Comparison of ENCODE assay signal across 1 cellular context in the genomic region with DNA sequence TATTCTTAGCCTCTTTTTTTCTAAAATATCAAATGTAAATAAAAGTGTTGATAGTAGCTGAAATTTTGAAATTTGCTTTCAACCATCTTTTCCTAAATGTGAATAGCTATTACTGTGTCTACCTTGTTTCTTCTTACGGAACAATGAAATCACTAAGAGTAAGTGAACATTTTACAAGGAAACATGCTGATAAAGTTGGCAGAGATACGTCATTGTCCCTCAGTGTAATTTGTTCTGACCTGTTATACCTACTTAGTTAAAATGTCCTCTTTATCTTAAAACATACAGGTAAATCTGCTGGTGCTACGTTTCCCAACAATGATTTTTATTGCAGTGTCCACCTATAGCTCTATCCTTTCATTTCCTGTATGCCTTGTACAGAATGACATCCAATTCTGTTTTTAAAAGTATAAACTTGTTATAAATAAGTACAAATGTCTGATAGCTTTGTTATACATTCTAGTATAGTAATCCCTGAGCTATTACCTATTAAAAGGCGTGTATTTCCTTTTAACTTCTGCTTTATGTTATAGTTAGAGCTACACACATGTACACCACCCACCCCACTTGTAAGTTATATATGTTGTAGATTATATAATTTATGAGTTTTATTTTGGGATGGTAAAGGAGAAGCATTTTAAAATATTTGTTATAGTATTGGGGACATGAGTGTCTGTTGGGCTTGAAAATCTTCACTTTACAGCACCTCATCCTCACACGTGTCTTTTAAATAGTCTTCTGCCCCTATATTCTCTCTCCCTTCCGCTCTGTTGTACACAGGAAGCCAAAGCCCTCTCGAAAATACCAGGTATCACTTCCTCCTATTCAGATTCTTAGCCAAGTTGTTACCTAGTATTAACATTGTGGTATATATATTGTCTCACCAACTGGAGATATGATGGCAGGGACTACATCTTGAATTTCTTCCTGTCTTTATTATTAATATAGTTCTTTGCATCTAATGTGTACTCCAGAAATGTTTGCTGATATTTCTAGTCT.
TF ChIP-seq lines count a peak whose summit lies in the region.

No MANE protein-coding gene starts in this region.

TF ChIP-seq in GM23338, 12 proteins besides CTCF, POLR2A, EP300 and RAD21 (continued from another document):
- TF ChIP-seq, protein P1, sequence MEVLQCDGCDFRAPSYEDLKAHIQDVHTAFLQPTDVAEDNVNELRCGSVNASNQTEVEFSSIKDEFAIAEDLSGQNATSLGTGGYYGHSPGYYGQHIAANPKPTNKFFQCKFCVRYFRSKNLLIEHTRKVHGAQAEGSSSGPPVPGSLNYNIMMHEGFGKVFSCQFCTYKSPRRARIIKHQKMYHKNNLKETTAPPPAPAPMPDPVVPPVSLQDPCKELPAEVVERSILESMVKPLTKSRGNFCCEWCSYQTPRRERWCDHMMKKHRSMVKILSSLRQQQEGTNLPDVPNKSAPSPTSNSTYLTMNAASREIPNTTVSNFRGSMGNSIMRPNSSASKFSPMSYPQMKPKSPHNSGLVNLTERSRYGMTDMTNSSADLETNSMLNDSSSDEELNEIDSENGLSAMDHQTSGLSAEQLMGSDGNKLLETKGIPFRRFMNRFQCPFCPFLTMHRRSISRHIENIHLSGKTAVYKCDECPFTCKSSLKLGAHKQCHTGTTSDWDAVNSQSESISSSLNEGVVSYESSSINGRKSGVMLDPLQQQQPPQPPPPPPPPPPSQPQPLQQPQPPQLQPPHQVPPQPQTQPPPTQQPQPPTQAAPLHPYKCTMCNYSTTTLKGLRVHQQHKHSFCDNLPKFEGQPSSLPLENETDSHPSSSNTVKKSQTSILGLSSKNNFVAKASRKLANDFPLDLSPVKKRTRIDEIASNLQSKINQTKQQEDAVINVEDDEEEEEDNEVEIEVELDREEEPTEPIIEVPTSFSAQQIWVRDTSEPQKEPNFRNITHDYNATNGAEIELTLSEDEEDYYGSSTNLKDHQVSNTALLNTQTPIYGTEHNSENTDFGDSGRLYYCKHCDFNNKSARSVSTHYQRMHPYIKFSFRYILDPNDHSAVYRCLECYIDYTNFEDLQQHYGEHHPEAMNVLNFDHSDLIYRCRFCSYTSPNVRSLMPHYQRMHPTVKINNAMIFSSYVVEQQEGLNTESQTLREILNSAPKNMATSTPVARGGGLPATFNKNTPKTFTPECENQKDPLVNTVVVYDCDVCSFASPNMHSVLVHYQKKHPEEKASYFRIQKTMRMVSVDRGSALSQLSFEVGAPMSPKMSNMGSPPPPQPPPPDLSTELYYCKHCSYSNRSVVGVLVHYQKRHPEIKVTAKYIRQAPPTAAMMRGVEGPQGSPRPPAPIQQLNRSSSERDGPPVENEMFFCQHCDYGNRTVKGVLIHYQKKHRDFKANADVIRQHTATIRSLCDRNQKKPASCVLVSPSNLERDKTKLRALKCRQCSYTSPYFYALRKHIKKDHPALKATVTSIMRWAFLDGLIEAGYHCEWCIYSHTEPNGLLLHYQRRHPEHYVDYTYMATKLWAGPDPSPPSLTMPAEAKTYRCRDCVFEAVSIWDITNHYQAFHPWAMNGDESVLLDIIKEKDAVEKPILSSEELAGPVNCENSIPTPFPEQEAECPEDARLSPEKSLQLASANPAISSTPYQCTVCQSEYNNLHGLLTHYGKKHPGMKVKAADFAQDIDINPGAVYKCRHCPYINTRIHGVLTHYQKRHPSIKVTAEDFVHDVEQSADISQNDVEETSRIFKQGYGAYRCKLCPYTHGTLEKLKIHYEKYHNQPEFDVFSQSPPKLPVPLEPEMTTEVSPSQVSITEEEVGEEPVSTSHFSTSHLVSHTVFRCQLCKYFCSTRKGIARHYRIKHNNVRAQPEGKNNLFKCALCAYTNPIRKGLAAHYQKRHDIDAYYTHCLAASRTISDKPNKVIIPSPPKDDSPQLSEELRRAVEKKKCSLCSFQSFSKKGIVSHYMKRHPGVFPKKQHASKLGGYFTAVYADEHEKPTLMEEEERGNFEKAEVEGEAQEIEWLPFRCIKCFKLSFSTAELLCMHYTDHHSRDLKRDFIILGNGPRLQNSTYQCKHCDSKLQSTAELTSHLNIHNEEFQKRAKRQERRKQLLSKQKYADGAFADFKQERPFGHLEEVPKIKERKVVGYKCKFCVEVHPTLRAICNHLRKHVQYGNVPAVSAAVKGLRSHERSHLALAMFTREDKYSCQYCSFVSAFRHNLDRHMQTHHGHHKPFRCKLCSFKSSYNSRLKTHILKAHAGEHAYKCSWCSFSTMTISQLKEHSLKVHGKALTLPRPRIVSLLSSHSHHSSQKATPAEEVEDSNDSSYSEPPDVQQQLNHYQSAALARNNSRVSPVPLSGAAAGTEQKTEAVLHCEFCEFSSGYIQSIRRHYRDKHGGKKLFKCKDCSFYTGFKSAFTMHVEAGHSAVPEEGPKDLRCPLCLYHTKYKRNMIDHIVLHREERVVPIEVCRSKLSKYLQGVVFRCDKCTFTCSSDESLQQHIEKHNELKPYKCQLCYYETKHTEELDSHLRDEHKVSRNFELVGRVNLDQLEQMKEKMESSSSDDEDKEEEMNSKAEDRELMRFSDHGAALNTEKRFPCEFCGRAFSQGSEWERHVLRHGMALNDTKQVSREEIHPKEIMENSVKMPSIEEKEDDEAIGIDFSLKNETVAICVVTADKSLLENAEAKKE (CRISPR knock-in tag; IDR thresholded peaks at IDR 0.05) = no peak
- TF ChIP-seq, protein P2, sequence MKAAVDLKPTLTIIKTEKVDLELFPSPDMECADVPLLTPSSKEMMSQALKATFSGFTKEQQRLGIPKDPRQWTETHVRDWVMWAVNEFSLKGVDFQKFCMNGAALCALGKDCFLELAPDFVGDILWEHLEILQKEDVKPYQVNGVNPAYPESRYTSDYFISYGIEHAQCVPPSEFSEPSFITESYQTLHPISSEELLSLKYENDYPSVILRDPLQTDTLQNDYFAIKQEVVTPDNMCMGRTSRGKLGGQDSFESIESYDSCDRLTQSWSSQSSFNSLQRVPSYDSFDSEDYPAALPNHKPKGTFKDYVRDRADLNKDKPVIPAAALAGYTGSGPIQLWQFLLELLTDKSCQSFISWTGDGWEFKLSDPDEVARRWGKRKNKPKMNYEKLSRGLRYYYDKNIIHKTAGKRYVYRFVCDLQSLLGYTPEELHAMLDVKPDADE (IDR thresholded peaks at IDR 0.05) = no peak
- TF ChIP-seq ZNF331 (CRISPR knock-in tag; IDR thresholded peaks at IDR 0.05; ENCODE audit: low read depth) = no peak
- no peak for TF ChIP-seq CREB1 (CRISPR knock-in tag; IDR thresholded peaks at IDR 0.05; ENCODE audit: low read depth)
- TF ChIP-seq ZNF114 (CRISPR knock-in tag; IDR thresholded peaks at IDR 0.05) = no peak
- TF ChIP-seq EZH2phosphoT487 (IDR thresholded peaks at IDR 0.05; ENCODE audit: unreplicated experiment) = no peak
- no peak for TF ChIP-seq NANOG (IDR thresholded peaks at IDR 0.05; ENCODE audit: borderline replicate concordance)
